In genomic region chr6:150177260-150178246, GRCh38 we compare ENCODE assay signal across 13 cellular contexts. TPM values are rescaled to one million over a fixed set of nuclear protein-coding genes. Genes with fewer than 3 reads are reported as not detected.
DNase-seq lines count a peak whose midpoint lies in the region; TF ChIP-seq lines count a peak whose summit lies in the region.
"Had no signal": no experiment of that assay in that cellular context is flagged by ENCODE, and none has a peak within 500 bp of the region (broad histone marks: within the 10 kb centered on the region; RNA-seq: fewer than 3 reads in every experiment).

No MANE protein-coding gene starts in this region.

- peak overlapping the region; percentile 57 for H2BK12ac ChIP-seq in trophoblast cell (ENCODE audit: low read length)

- H3K36me3 ChIP-seq in left ventricle myocardium inferior (no peaks in the 10 kb centered on the region), trophoblast cell (ENCODE audit: control insufficient read depth in 1 of 2, insufficient read depth in 2 of 2, low read length in 2 of 2) (no peaks in the 10 kb centered on the region), GM23248 (ENCODE audit: low read depth) (no peaks in the 10 kb centered on the region)

- no peak overlapping the region for H4K12ac ChIP-seq in trophoblast cell (ENCODE audit: low read depth, low read length)

- H3K18ac ChIP-seq in trophoblast cell (ENCODE audit: low read length) = no peak overlapping the region

- no peaks in the 10 kb centered on the region for H3K79me2 ChIP-seq in trophoblast cell (ENCODE audit: control insufficient read depth, insufficient read depth, low read length, poor library complexity)
- peaks cover 39% of the 10 kb centered on the region for H3K79me2 ChIP-seq in GM23248 (ENCODE audit: insufficient read depth)

- H2AK5ac ChIP-seq in trophoblast cell (ENCODE audit: low read length) = no peak overlapping the region

- H2BK120ac ChIP-seq in trophoblast cell (ENCODE audit: insufficient read depth, low read length, poor library complexity) = peak overlapping the region; percentile 11

- H3K9ac ChIP-seq in trophoblast cell (ENCODE audit: low read length) (no peak overlapping the region), GM23248 (no peak overlapping the region)

- no peaks in the 10 kb centered on the region for H3K9me2 ChIP-seq in GM23248 (ENCODE audit: insufficient read depth)

- no peak for TF ChIP-seq CTCF in left ventricle myocardium inferior (IDR thresholded peaks at IDR 0.05; ENCODE audit: borderline replicate concordance)

- no peaks in the 10 kb centered on the region for H4K20me1 ChIP-seq in GM23248 (ENCODE audit: insufficient read depth)

- H3K4me2 ChIP-seq in trophoblast cell (ENCODE audit: low read length) (no peak overlapping the region), GM23248 (ENCODE audit: unreplicated experiment) (no peak overlapping the region)

- H3K4me3 ChIP-seq in left ventricle myocardium inferior = peak overlapping the region; percentile 52
- no peak overlapping the region for H3K4me3 ChIP-seq in trophoblast cell (ENCODE audit: low read depth, low read length)
- H3K4me3 ChIP-seq in GM23248 = no peak overlapping the region

- H3K4me1 ChIP-seq in left ventricle myocardium inferior (peaks cover 79% of the 10 kb centered on the region), trophoblast cell (ENCODE audit: control insufficient read depth in 1 of 2, insufficient read depth in 2 of 2, low read length in 2 of 2) (peaks cover 10 to 12% of the 10 kb centered on the region in 2 experiments), GM23248 (ENCODE audit: insufficient read depth) (0 out of 2 replicates have a peak, but pooled peaks cover 7% of the 10 kb centered on the region)

- no peak overlapping the region for H4K91ac ChIP-seq in trophoblast cell (ENCODE audit: low read depth, low read length)

- in situ Hi-C loops in GM23248 (cut with MboI) = no loop called here

- no peak overlapping the region for H4K8ac ChIP-seq in trophoblast cell (ENCODE audit: low read depth, low read length)

- H3K9me3 ChIP-seq in left ventricle myocardium inferior (replicated peaks) (no peaks in the 10 kb centered on the region), trophoblast cell (ENCODE audit: insufficient read depth, low read depth, low read length) (no peaks in the 10 kb centered on the region), GM23248 (ENCODE audit: low read depth) (no peaks in the 10 kb centered on the region)

- DNase-seq in DMS 273 treated with DMSO at 0.1 percent for 48 hours (lab: John Stamatoyannopoulos, UW) (peak; percentile 3), RPMI7951 (ENCODE audit: low read depth) (peak; percentile 8), left ventricle myocardium inferior (peak; percentile 46), trophoblast cell (no peak), OCI-M1 (lab: John Stamatoyannopoulos, UW) (no peak), NCI-H1092 treated with DMSO at 0.1 percent for 48 hours (lab: John Stamatoyannopoulos, UW) (no peak), GM23248 (no peak)
- no peak for DNase-seq in activated CD4-positive, alpha-beta T cell treated with anti-CD3 and anti-CD28 coated beads for 4 hours
- DNase-seq: activated CD8-positive, alpha-beta memory T cell treated with anti-CD3 and anti-CD28 coated beads, Interleukin-2, amount 10 ng/mL, durations not matched to agents 7 days and 5 days; CD8-positive, alpha-beta T cell; NCI-H2081 treated with DMSO at 0.1 percent for 48 hours; SHP77; stimulated activated CD4-positive, alpha-beta T cell treated with anti-CD3 and anti-CD28 coated beads, Interleukin-15, amount 100 ng/mL, for 24 hours had no signal

- H3F3A ChIP-seq in GM23248 (ENCODE audit: insufficient read depth) = no peaks in the 10 kb centered on the region

- no peak overlapping the region for H3K4ac ChIP-seq in trophoblast cell (ENCODE audit: low read depth, low read length)

- H3K27ac ChIP-seq in left ventricle myocardium inferior (replicated peaks) = peak overlapping the region; percentile 93
- H3K27ac ChIP-seq in trophoblast cell (ENCODE audit: low read depth, low read length) = no peak overlapping the region
- no peak overlapping the region for H3K27ac ChIP-seq in GM23248

- no peak overlapping the region for H2BK5ac ChIP-seq in trophoblast cell (ENCODE audit: low read depth, low read length, poor library complexity)

- H3K27me3 ChIP-seq in left ventricle myocardium inferior (ENCODE audit: low read depth) = no peaks in the 10 kb centered on the region
- no peaks in the 10 kb centered on the region for H3K27me3 ChIP-seq in trophoblast cell (ENCODE audit: insufficient read depth, low read length)
- H3K27me3 ChIP-seq in GM23248 (replicated peaks; ENCODE audit: insufficient read depth) = no peaks in the 10 kb centered on the region

- no peaks in the 10 kb centered on the region for H3K79me1 ChIP-seq in trophoblast cell (ENCODE audit: low read length)

- no CpG with 5 or more reads among the region's 20 CpGs for WGBS in trophoblast cell (ENCODE audit: extremely low coverage, insufficient coverage, insufficient read length)
- WGBS in GM23248 (ENCODE audit: low coverage in 1 of 2, low lambda C conversion rate in 2 of 2, missing lambda C conversion rate in 2 of 2), 2 experiments = 78 to 81% methylated on average over 20 of the region's 20 CpGs

- H3K14ac ChIP-seq in trophoblast cell (ENCODE audit: low read length) = peak overlapping the region; percentile 69

- intact Hi-C loops in left ventricle myocardium inferior (cut with micrococcal nuclease) = no loop called here

- H3K23ac ChIP-seq in trophoblast cell (ENCODE audit: low read length) = no peak overlapping the region

- H2AFZ ChIP-seq in trophoblast cell (ENCODE audit: insufficient read depth, low read length, poor library complexity) (no peak overlapping the region), GM23248 (no peak overlapping the region)

RNA-seq across cellular contexts. Expression of gene PPP1R14C, which starts 34.7 kb away (rescaled TPM):
- total RNA-seq in RPMI7951 (2014; rRNA removed; shearing (Covaris generic)) = not detected in 2 replicates
- total RNA-seq in left ventricle myocardium inferior = 116 TPM
- 0.42 and 0.46 TPM in 2 replicates for polyA plus RNA-seq in trophoblast cell (2013)
- total RNA-seq in GM23248 (2014; rRNA removed; shearing (Covaris generic)) = 6.3 and 8.2 TPM in 2 replicates
- 9.4 and 10.1 TPM in 2 replicates for polyA plus RNA-seq in GM23248 (2016; fragmentation: Nextera tagmentation; extraction: Ambion mirVana)
- total RNA-seq: CD8-positive, alpha-beta T cell had no signal

Comparison
In these comparisons a context has a peak if more than half of its experiments do, and no peak if none do; other contexts are left out.
1. DNase-seq: peak in DMS 273 treated with DMSO at 0.1 percent for 48 hours (single experiment), RPMI7951 (single experiment) and left ventricle myocardium inferior (single experiment); none in trophoblast cell (0 of 2), OCI-M1 (single experiment), NCI-H1092 treated with DMSO at 0.1 percent for 48 hours (single experiment), GM23248 (single experiment) and activated CD4-positive, alpha-beta T cell treated with anti-CD3 and anti-CD28 coated beads for 4 hours (0 of 2).
2. RNA of gene PPP1R14C, which starts 34.7 kb away (total RNA-seq): 116 TPM in left ventricle myocardium inferior (single experiment); 6.3 to 8.2 TPM in GM23248 and not detected in RPMI7951; every median in the first group is over 10 times any median in the second.